In the genomic region with DNA sequence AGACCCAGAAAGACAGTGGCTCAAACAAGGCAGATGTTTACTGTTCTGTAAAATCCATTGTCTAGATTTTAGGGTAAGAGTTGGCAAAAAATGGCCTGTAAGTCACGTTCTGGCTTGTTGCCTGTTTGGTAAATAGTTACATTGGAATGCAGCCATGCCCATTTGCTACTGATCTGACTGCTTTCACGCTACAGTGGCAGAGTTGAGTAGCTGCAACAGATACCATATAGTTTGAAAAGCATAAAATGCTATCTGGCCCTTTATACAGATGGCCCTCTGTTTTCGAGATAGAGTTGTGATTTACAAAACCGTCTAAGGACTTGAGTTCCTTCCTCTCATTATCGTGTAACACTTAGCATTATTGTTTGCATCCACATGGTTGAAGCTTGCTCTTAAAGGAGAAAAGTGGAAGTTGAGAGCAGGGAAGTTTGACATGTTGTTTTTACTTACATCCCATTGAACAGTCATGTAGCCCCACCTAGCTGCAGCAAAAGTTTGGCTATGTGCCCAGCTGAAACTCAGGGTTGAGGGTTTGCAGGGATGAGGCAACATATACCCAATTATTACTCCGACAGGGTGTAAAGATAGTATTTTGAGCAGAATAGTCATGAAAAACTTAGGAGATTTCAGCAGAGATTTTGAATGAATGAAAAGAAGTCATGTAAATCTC, we compare ENCODE assay signal across 7 cellular contexts. TPM values are rescaled to one million over a fixed set of nuclear protein-coding genes. Genes with fewer than 3 reads are reported as not detected.
DNase-seq lines count a peak whose midpoint lies in the region; TF ChIP-seq lines count a peak whose summit lies in the region.

No MANE protein-coding gene starts in this region.

- no peak overlapping the region for H2AFZ ChIP-seq in SK-N-SH (ENCODE audit: low read depth)

- TF ChIP-seq RAD21 in SK-N-SH (IDR thresholded peaks at IDR 0.05; ENCODE audit: low read length) = peak; percentile 57

- H3K9me3 ChIP-seq in SK-N-SH = no peaks in the 10 kb centered on the region
- no peaks in the 10 kb centered on the region for H3K9me3 ChIP-seq in sigmoid colon

- TF ChIP-seq CTCF in SK-N-SH (IDR thresholded peaks at IDR 0.05) = peak; percentile 51; the same call in 1 of the 2 replicates
- TF ChIP-seq CTCF in sigmoid colon (IDR thresholded peaks at IDR 0.05) = no peak

- peaks cover 25% of the 10 kb centered on the region for H3F3A ChIP-seq in SK-N-SH (replicated peaks; ENCODE audit: insufficient read depth)

- no peak for TF ChIP-seq POLR2A in sigmoid colon (IDR thresholded peaks at IDR 0.05)

- DNase-seq in GF-D8 (lab: John Stamatoyannopoulos, UW) = peak; percentile 31
- DNase-seq in NAMALWA (ENCODE audit: low spot score) = peak; percentile 67
- DNase-seq in SK-N-SH = peak; percentile 27
- peak; percentile 46 for DNase-seq in globus pallidus (ENCODE audit: low spot score)
- peak; percentile 73 for DNase-seq in sigmoid colon
- DNase-seq in islet precursor cell = no peak
- no peak for DNase-seq in activated T-cell treated with anti-CD3 and anti-CD28 coated beads, Interleukin-2, amount 50 U/mL, for 48 hours

- intact Hi-C loops in sigmoid colon (cut with DNase I) = no loop called here

- H3K27me3 ChIP-seq in SK-N-SH (ENCODE audit: insufficient read depth) (no peaks in the 10 kb centered on the region), sigmoid colon (no peaks in the 10 kb centered on the region)

- 49% methylated on average over 6 of the region's 6 CpGs for WGBS in SK-N-SH (ENCODE audit: low lambda C conversion rate)
- WGBS in sigmoid colon, 2 donors = 13 to 49% methylated on average over 6 of the region's 6 CpGs

- no peak for TF ChIP-seq EP300 in SK-N-SH (IDR thresholded peaks at IDR 0.05; ENCODE audit: borderline replicate concordance in 1 of 2, low read depth in 1 of 2, low read length in 1 of 2)
- TF ChIP-seq EP300 in sigmoid colon (IDR thresholded peaks at IDR 0.05) = no peak

- peaks cover 50 to 69% of the 10 kb centered on the region in 2 experiments for H3K36me3 ChIP-seq in SK-N-SH (replicated peaks in 1 of 2; ENCODE audit: control insufficient read depth in 1 of 2, insufficient read depth in 2 of 2, low read length in 1 of 2)
- H3K36me3 ChIP-seq in sigmoid colon = peaks cover 0 to 24% (median 0%) of the 10 kb centered on the region in 4 donors

- H3K79me2 ChIP-seq in SK-N-SH (ENCODE audit: insufficient read depth) = peaks cover 13% of the 10 kb centered on the region; the same call in 1 of the 2 replicates

- no peaks in the 10 kb centered on the region for H4K20me1 ChIP-seq in SK-N-SH (ENCODE audit: insufficient read depth)

- peaks cover 8 to 11% of the 10 kb centered on the region in 2 experiments; a peak in 3 of 4 replicates for H3K4me1 ChIP-seq in SK-N-SH (ENCODE audit: control insufficient read depth in 1 of 2, insufficient read depth in 2 of 2, low read depth in 1 of 2, low read length in 1 of 2)
- H3K4me1 ChIP-seq in sigmoid colon = no peaks in the 10 kb centered on the region

- POLR2A ChIA-PET in SK-N-SH (lab: Yijun Ruan, JAX) = no interaction called here

- H3K9ac ChIP-seq in SK-N-SH = no peak overlapping the region

- H3K4me3 ChIP-seq in SK-N-SH (ENCODE audit: low read depth in 2 of 2, low read length in 1 of 2) (no peak overlapping the region), sigmoid colon (no peak overlapping the region)

- no peaks in the 10 kb centered on the region for H3K9me2 ChIP-seq in SK-N-SH

- peak overlapping the region; percentile 23 to 68 for H3K27ac ChIP-seq in SK-N-SH (ENCODE audit: low read depth in 2 of 2, low read length in 1 of 2)
- no peak overlapping the region for H3K27ac ChIP-seq in sigmoid colon

- H3K4me2 ChIP-seq in SK-N-SH = peak overlapping the region; percentile 5; the same call in 1 of the 2 replicates

- CTCF ChIA-PET in SK-N-SH (lab: Yijun Ruan, JAX) = interaction anchor here (1.3 kb wide), 1 partner anchor 10 kb away, joined by 3 read pairs; no protein-coding TSS in a partner anchor

TF ChIP-seq in SK-N-SH, 30 proteins besides CTCF, POLR2A, EP300 and RAD21:
- TF ChIP-seq FOSL2 (IDR thresholded peaks at IDR 0.05; ENCODE audit: borderline replicate concordance, low read depth) = no peak
- no peak for TF ChIP-seq SIN3A (IDR thresholded peaks at IDR 0.05; ENCODE audit: borderline replicate concordance, low read depth, low read length)
- peak; percentile 75 for TF ChIP-seq NFIC (IDR thresholded peaks at IDR 0.05; ENCODE audit: borderline replicate concordance)
- TF ChIP-seq, protein P1, sequence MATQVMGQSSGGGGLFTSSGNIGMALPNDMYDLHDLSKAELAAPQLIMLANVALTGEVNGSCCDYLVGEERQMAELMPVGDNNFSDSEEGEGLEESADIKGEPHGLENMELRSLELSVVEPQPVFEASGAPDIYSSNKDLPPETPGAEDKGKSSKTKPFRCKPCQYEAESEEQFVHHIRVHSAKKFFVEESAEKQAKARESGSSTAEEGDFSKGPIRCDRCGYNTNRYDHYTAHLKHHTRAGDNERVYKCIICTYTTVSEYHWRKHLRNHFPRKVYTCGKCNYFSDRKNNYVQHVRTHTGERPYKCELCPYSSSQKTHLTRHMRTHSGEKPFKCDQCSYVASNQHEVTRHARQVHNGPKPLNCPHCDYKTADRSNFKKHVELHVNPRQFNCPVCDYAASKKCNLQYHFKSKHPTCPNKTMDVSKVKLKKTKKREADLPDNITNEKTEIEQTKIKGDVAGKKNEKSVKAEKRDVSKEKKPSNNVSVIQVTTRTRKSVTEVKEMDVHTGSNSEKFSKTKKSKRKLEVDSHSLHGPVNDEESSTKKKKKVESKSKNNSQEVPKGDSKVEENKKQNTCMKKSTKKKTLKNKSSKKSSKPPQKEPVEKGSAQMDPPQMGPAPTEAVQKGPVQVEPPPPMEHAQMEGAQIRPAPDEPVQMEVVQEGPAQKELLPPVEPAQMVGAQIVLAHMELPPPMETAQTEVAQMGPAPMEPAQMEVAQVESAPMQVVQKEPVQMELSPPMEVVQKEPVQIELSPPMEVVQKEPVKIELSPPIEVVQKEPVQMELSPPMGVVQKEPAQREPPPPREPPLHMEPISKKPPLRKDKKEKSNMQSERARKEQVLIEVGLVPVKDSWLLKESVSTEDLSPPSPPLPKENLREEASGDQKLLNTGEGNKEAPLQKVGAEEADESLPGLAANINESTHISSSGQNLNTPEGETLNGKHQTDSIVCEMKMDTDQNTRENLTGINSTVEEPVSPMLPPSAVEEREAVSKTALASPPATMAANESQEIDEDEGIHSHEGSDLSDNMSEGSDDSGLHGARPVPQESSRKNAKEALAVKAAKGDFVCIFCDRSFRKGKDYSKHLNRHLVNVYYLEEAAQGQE (IDR thresholded peaks at IDR 0.05; ENCODE audit: low read depth, low read length) = no peak

RNA-seq across cellular contexts. Expression of gene SCFD1, which starts 11.3 kb away (rescaled TPM):
- 31.4 and 36.8 TPM in 2 replicates for polyA plus RNA-seq in SK-N-SH (2012; rRNA removed)
- 43.8 and 56.2 TPM in 2 replicates for polyA plus RNA-seq in SK-N-SH (2012; cell fraction: cytosol; rRNA removed)
- 27.7 and 52.6 TPM in 2 replicates for polyA plus RNA-seq in SK-N-SH (2012; cell fraction: nucleus; rRNA removed)
- total RNA-seq in sigmoid colon = 10 to 100 TPM; 36.1 to 86.1 (median 57.3) TPM
- polyA plus RNA-seq in sigmoid colon = 10 to 100 TPM; 45.3 to 79.1 (median 60.7) TPM

RNA-seq across cellular contexts. Expression of gene G2E3, which starts 51.9 kb away (rescaled TPM):
- polyA plus RNA-seq in SK-N-SH (2012; rRNA removed) = 2.9 and 5.6 TPM in 2 replicates
- polyA plus RNA-seq in SK-N-SH (2012; cell fraction: cytosol; rRNA removed) = 4.7 and 5.2 TPM in 2 replicates
- polyA plus RNA-seq in SK-N-SH (2012; cell fraction: nucleus; rRNA removed) = 3.8 and 9.1 TPM in 2 replicates
- 10 to 100 TPM in 2 of 4 donors, 1 to 10 TPM in 2; 6.7 to 13.0 (median 10.1) TPM for total RNA-seq in sigmoid colon
- polyA plus RNA-seq in sigmoid colon = 1 to 10 TPM; 3.5 to 5.2 (median 3.6) TPM

Comparison
In these comparisons a context has a peak if more than half of its experiments do, and no peak if none do; other contexts are left out.
1. DNase-seq: peak in GF-D8 (single experiment), NAMALWA (single experiment), SK-N-SH (single experiment), globus pallidus (single experiment) and sigmoid colon (single experiment); none in islet precursor cell (single experiment) and activated T-cell treated with anti-CD3 and anti-CD28 coated beads, Interleukin-2, amount 50 U/mL, for 48 hours (0 of 2).
2. H3K27ac ChIP-seq: peak in SK-N-SH (2 of 2); none in sigmoid colon (0 of 4).